8 cellular contexts compared by ENCODE assay signal in genomic region chr1:11655263-11656079, GRCh38. TPM values are rescaled to one million over a fixed set of nuclear protein-coding genes. Genes with fewer than 3 reads are reported as not detected.
DNase-seq lines count a peak whose midpoint lies in the region; ATAC-seq and TF ChIP-seq lines count a peak whose summit lies in the region.

No MANE protein-coding gene starts in this region.

- in situ Hi-C loops in astrocyte of the spinal cord (cut with HindIII; ENCODE audit: low sequenced_read_pairs): no loop called here

- TF ChIP-seq CTCF in astrocyte of the spinal cord (IDR thresholded peaks at IDR 0.05; ENCODE audit: low read depth, low read length) (no peak), lower lobe of right lung (IDR thresholded peaks at IDR 0.05) (no peak), upper lobe of left lung (IDR thresholded peaks at IDR 0.05) (no peak)

- no peak for TF ChIP-seq EP300 in upper lobe of left lung (IDR thresholded peaks at IDR 0.05)

- H3K27ac ChIP-seq in lower lobe of right lung: peak overlapping the region; percentile 18
- H3K27ac ChIP-seq in upper lobe of left lung: peak overlapping the region in 1 of 4 donors; percentile 74

- intact Hi-C loops in lower lobe of right lung (cut with DNase I): no loop called here

- H3K36me3 ChIP-seq in lower lobe of right lung (peaks cover 16% of the 10 kb centered on the region), upper lobe of left lung (peaks cover 0 to 6% (median 2%) of the 10 kb centered on the region in 4 donors)

- H3K4me1 ChIP-seq in lower lobe of right lung (peaks cover 19% of the 10 kb centered on the region), upper lobe of left lung (peaks cover 23 to 33% (median 25%) of the 10 kb centered on the region in 4 donors)

- no peak for ATAC-seq in lower lobe of right lung
- no peak for ATAC-seq in upper lobe of left lung (ENCODE audit: low FRiP score in 2 of 2)
- no peak for ATAC-seq in GM21528 (IDR thresholded peaks at IDR 0.05; ENCODE audit: low FRiP score, unreplicated experiment)

- TF ChIP-seq POLR2A in upper lobe of left lung (IDR thresholded peaks at IDR 0.05): no peak

- DNase-seq in activated naive CD4-positive, alpha-beta T cell treated with Interleukin-2 at 50 U/mL for 16 hours: no peak
- DNase-seq in astrocyte of the spinal cord (ENCODE audit: low read depth, low spot score) (no peak), lower lobe of right lung (no peak), upper lobe of left lung (no peak), CD1c-positive myeloid dendritic cell (ENCODE audit: extremely low spot score) (no peak)
- DNase-seq in activated CD4-positive, CD25-positive, alpha-beta regulatory T cell (lab: John Stamatoyannopoulos, UW): no peak

- H3K9me3 ChIP-seq in lower lobe of right lung: no peaks in the 10 kb centered on the region
- H3K9me3 ChIP-seq in upper lobe of left lung: no peaks in the 10 kb centered on the region

- peak overlapping the region; percentile 59 for H3K4me3 ChIP-seq in astrocyte of the spinal cord (ENCODE audit: low read depth, low read length)
- peak overlapping the region; percentile 68 for H3K4me3 ChIP-seq in lower lobe of right lung
- peak overlapping the region; percentile 51 to 87 (median 72) for H3K4me3 ChIP-seq in upper lobe of left lung

- no peaks in the 10 kb centered on the region for H3K9me3 Mint-ChIP-seq in activated naive CD4-positive, alpha-beta T cell treated with anti-CD3 and anti-CD28 coated beads, Interleukin-2, amount 50 U/mL, for 24 hours

- H3K36me3 Mint-ChIP-seq in activated naive CD4-positive, alpha-beta T cell treated with anti-CD3 and anti-CD28 coated beads, Interleukin-2, amount 50 U/mL, for 24 hours: peaks cover 1% of the 10 kb centered on the region

- no peaks in the 10 kb centered on the region for H3K27me3 Mint-ChIP-seq in activated naive CD4-positive, alpha-beta T cell treated with anti-CD3 and anti-CD28 coated beads, Interleukin-2, amount 50 U/mL, for 24 hours

- H3K4me3 Mint-ChIP-seq in activated naive CD4-positive, alpha-beta T cell treated with anti-CD3 and anti-CD28 coated beads, Interleukin-2, amount 50 U/mL, for 24 hours: peak overlapping the region; percentile 79

- 32 to 68% methylated on average over 9 to 24 of the region's 25 CpGs for WGBS in upper lobe of left lung, 2 donors

- H3K27ac Mint-ChIP-seq in activated naive CD4-positive, alpha-beta T cell treated with anti-CD3 and anti-CD28 coated beads, Interleukin-2, amount 50 U/mL, for 24 hours: peak overlapping the region; percentile 8

- H3K27me3 ChIP-seq in lower lobe of right lung (ENCODE audit: low read depth): no peaks in the 10 kb centered on the region
- H3K27me3 ChIP-seq in upper lobe of left lung: peaks cover 0 to under 1% (median 0%) of the 10 kb centered on the region in 4 donors

- peaks cover 17% of the 10 kb centered on the region for H3K4me1 Mint-ChIP-seq in activated naive CD4-positive, alpha-beta T cell treated with anti-CD3 and anti-CD28 coated beads, Interleukin-2, amount 50 U/mL, for 24 hours

RNA-seq across cellular contexts. Expression of gene FBXO44, which starts 0.8 kb away (rescaled TPM):
- total RNA-seq in lower lobe of right lung (18.4 TPM), upper lobe of left lung (100 to 1,000 TPM in 1 of 6 donors, 10 to 100 TPM in 5; 14.7 to 114 (median 18.0) TPM)

RNA-seq across cellular contexts. Expression of gene FBXO2, which starts 1.2 kb away (rescaled TPM):
- total RNA-seq in lower lobe of right lung (13.4 TPM), upper lobe of left lung (10 to 100 TPM in 5 of 6 donors, 1 to 10 TPM in 1; 8.2 to 18.0 (median 13.8) TPM)

RNA-seq across cellular contexts. Expression of gene FBXO6, which starts 8.5 kb away (rescaled TPM):
- total RNA-seq in lower lobe of right lung (21.2 TPM), upper lobe of left lung (10 to 100 TPM; 10.5 to 25.4 (median 16.4) TPM)

RNA-seq across cellular contexts. Expression of gene MAD2L2, which starts 25.5 kb away (rescaled TPM):
- total RNA-seq in lower lobe of right lung: 20.8 TPM
- 10 to 100 TPM; 20.3 to 38.8 (median 28.0) TPM for total RNA-seq in upper lobe of left lung

RNA-seq across cellular contexts. Expression of gene DRAXIN, which starts 36.0 kb away (rescaled TPM):
- total RNA-seq in lower lobe of right lung (0.24 TPM), upper lobe of left lung (under 1 TPM in 2 of 6 donors, not detected in 4; 0.11 to 0.17 TPM)
